In genomic region chr19:29841559-29842367, GRCh38 we compare ENCODE assay signal across 11 cellular contexts. TPM values are rescaled to one million over a fixed set of nuclear protein-coding genes. Genes with fewer than 3 reads are reported as not detected.
DNase-seq lines count a peak whose midpoint lies in the region; ATAC-seq and TF ChIP-seq lines count a peak whose summit lies in the region.
"Had no signal": no experiment of that assay in that cellular context is flagged by ENCODE, and none has a peak within 500 bp of the region (broad histone marks: within the 10 kb centered on the region; RNA-seq: fewer than 3 reads in every experiment).

No MANE protein-coding gene starts in this region.

- H3K27me3 Mint-ChIP-seq in neural progenitor cell (ENCODE audit: insufficient read depth, low read depth), result peaks cover 22% of the 10 kb centered on the region

- no peak overlapping the region for H3K27ac Mint-ChIP-seq in neural progenitor cell

- H3K4me2 ChIP-seq in Karpas-422 (ENCODE audit: low read depth, low read length, poor library complexity, severe bottlenecking), result no peak overlapping the region
- no peak overlapping the region for H3K4me2 ChIP-seq in neural progenitor cell

- DNase-seq in DMS53 (lab: John Stamatoyannopoulos, UW) (peak; percentile 12), DMS53 treated with DMSO at 0.1 percent for 48 hours (lab: John Stamatoyannopoulos, UW; ENCODE audit: unreplicated experiment) (no peak), Karpas-422 (peak; percentile 78), cardiac fibroblast (ENCODE audit: low read depth in 2 of 2) (peak; percentile 38 to 40), neural progenitor cell (ENCODE audit: low spot score) (peak; percentile 53), coronary artery (ENCODE audit: low spot score) (no peak)
- DNase-seq: naive B cell had no signal

- H3K9me3 ChIP-seq in Karpas-422 (ENCODE audit: low read length) (no peaks in the 10 kb centered on the region), neural progenitor cell (ENCODE audit: low read depth) (no peaks in the 10 kb centered on the region)

- H3K27ac ChIP-seq in Karpas-422 (ENCODE audit: low read length), result no peak overlapping the region
- no peak overlapping the region for H3K27ac ChIP-seq in neural progenitor cell
- H3K27ac ChIP-seq in coronary artery, result no peak overlapping the region
- H3K27ac ChIP-seq: 22Rv1, VCaP had no signal

- no peaks in the 10 kb centered on the region for H3K79me2 ChIP-seq in Karpas-422 (ENCODE audit: low read length)
- H3K79me2 ChIP-seq in neural progenitor cell (ENCODE audit: low read depth), result no peaks in the 10 kb centered on the region

- H3K4me3 ChIP-seq in Karpas-422 (ENCODE audit: low read length) (no peak overlapping the region), cardiac fibroblast (replicated peaks in 1 of 2; ENCODE audit: low read depth in 2 of 2, low read length in 2 of 2) (no peak overlapping the region), neural progenitor cell (no peak overlapping the region), coronary artery (no peak overlapping the region)

- TF ChIP-seq CTCF in cardiac fibroblast (IDR thresholded peaks at IDR 0.05; ENCODE audit: low read depth, low read length) (no peak), neural progenitor cell (IDR thresholded peaks at IDR 0.05) (no peak), coronary artery (IDR thresholded peaks at IDR 0.05) (no peak)

- peak overlapping the region; percentile 54 for H3K4me3 Mint-ChIP-seq in neural progenitor cell

- H3K9ac ChIP-seq in Karpas-422 (ENCODE audit: low read length), result no peak overlapping the region
- no peak overlapping the region for H3K9ac ChIP-seq in neural progenitor cell

- peaks cover 25% of the 10 kb centered on the region for H3K4me1 Mint-ChIP-seq in neural progenitor cell

- H3K4me1 ChIP-seq in Karpas-422 (ENCODE audit: low read length) (peaks cover 17% of the 10 kb centered on the region), neural progenitor cell (peaks cover 9% of the 10 kb centered on the region)

- H3K36me3 ChIP-seq in Karpas-422 (ENCODE audit: insufficient read depth, low read length) (no peaks in the 10 kb centered on the region), neural progenitor cell (no peaks in the 10 kb centered on the region)

- ATAC-seq in HG03135 (IDR thresholded peaks at IDR 0.05; ENCODE audit: unreplicated experiment) (no peak), HG02610 (IDR thresholded peaks at IDR 0.05; ENCODE audit: unreplicated experiment) (no peak)

- no peaks in the 10 kb centered on the region for H3K9me3 Mint-ChIP-seq in neural progenitor cell

- no peak overlapping the region for H2AFZ ChIP-seq in Karpas-422 (ENCODE audit: low read length)
- H2AFZ ChIP-seq in neural progenitor cell (replicated peaks), result peak overlapping the region; percentile 55

- H3K27me3 ChIP-seq in Karpas-422 (ENCODE audit: low read length) (no peaks in the 10 kb centered on the region), neural progenitor cell (peaks cover 26% of the 10 kb centered on the region)

- H3F3A ChIP-seq in neural progenitor cell (ENCODE audit: low read depth), result peaks cover 23% of the 10 kb centered on the region

- H3K36me3 Mint-ChIP-seq in neural progenitor cell, result no peaks in the 10 kb centered on the region
- H3K36me3 Mint-ChIP-seq: naive B cell had no signal

- no peaks in the 10 kb centered on the region for H3K9me2 ChIP-seq in Karpas-422 (replicated peaks; ENCODE audit: insufficient read depth, low read length)

- H4K20me1 ChIP-seq in Karpas-422 (ENCODE audit: insufficient read depth, low read depth, low read length) (no peaks in the 10 kb centered on the region), neural progenitor cell (ENCODE audit: low read depth) (peaks cover 6% of the 10 kb centered on the region)

RNA-seq across cellular contexts. Expression of gene CCNE1, which starts 30.0 kb away (rescaled TPM):
- total RNA-seq in Karpas-422 (2014; rRNA removed; shearing (Covaris generic); ENCODE audit: low replicate concordance), result 12.0 and 20.1 TPM in 2 replicates
- 31.4 and 34.5 TPM in 2 replicates for total RNA-seq in neural progenitor cell (ENCODE audit: low replicate concordance)

Comparison
In these comparisons a context has a peak if more than half of its experiments do, and no peak if none do; other contexts are left out.
1. DNase-seq: peak in DMS53 (single experiment), Karpas-422 (single experiment), cardiac fibroblast (2 of 2) and neural progenitor cell (single experiment); none in DMS53 treated with DMSO at 0.1 percent for 48 hours (single experiment) and coronary artery (single experiment).